8 cellular contexts compared by ENCODE assay signal in the genomic region with DNA sequence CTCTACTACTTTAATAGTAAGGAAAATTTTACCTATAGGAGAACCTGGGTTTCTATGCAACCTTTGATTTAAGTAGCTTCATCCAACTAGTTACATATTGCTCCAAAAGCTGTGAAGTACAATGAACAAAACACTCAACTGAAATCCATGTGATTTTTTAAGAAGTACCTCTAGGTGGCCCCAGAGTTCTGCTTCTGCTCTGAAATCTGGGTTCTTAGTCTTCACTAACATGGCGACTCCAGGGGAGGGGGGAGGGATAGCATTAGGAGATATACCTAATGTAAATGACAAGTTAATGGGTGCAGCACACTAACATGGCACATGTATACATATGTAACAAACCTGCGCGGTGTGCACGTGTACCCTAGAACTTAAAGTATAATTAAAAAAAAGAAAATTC.
DNase-seq lines count a peak whose midpoint lies in the region; ATAC-seq and TF ChIP-seq lines count a peak whose summit lies in the region.

No MANE protein-coding gene starts in this region.

- TF ChIP-seq POLR2A in gastroesophageal sphincter (IDR thresholded peaks at IDR 0.05) = no peak

- DNase-seq in fibroblast of the conjunctiva (ENCODE audit: low read depth) = peak; percentile 12
- no peak for DNase-seq in activated T-cell treated with anti-CD3 and anti-CD28 coated beads, Interleukin-2, amount 50 U/mL, for 1 hour

- H3K9me3 ChIP-seq in OCI-LY1 (ENCODE audit: low read length) (no peaks in the 10 kb centered on the region), gastroesophageal sphincter (no peaks in the 10 kb centered on the region)

- no peaks in the 10 kb centered on the region for H3K79me2 ChIP-seq in OCI-LY1 (ENCODE audit: insufficient read depth, low read length)

- no peaks in the 10 kb centered on the region for H4K20me1 ChIP-seq in OCI-LY1 (ENCODE audit: insufficient read depth, low read length)

- no peak overlapping the region for H3K4me2 ChIP-seq in OCI-LY1 (ENCODE audit: low read length)

- H3K27me3 ChIP-seq in OCI-LY1 (ENCODE audit: insufficient read depth, low read length) (no peaks in the 10 kb centered on the region), gastroesophageal sphincter (no peaks in the 10 kb centered on the region)

- no peaks in the 10 kb centered on the region for H3F3A ChIP-seq in OCI-LY1 (ENCODE audit: insufficient read depth, low read length)

- ATAC-seq in GM18520 (IDR thresholded peaks at IDR 0.05; ENCODE audit: unreplicated experiment) = peak; percentile 71
- peak; percentile 94 for ATAC-seq in HG03159 (IDR thresholded peaks at IDR 0.05; ENCODE audit: unreplicated experiment)
- no peak for ATAC-seq in gastroesophageal sphincter
- no peak for ATAC-seq in HG02970 (IDR thresholded peaks at IDR 0.05; ENCODE audit: low FRiP score, unreplicated experiment)

- H3K9me2 ChIP-seq in OCI-LY1 (ENCODE audit: low read depth, low read length) = no peaks in the 10 kb centered on the region

- H3K9ac ChIP-seq in OCI-LY1 (ENCODE audit: low read length) = no peak overlapping the region

- WGBS in gastroesophageal sphincter (ENCODE audit: low coverage in 1 of 2), 2 donors = 8 to 42% methylated on average over 3 to 4 of the region's 4 CpGs

- no peaks in the 10 kb centered on the region for H3K36me3 ChIP-seq in OCI-LY1 (ENCODE audit: insufficient read depth, low read length)
- no peaks in the 10 kb centered on the region for H3K36me3 ChIP-seq in gastroesophageal sphincter

- H3K4me1 ChIP-seq in OCI-LY1 (ENCODE audit: insufficient read depth, low read length, severe bottlenecking) (no peaks in the 10 kb centered on the region), gastroesophageal sphincter (no peaks in the 10 kb centered on the region)

- H3K27ac ChIP-seq in C4-2B = no peak overlapping the region
- no peak overlapping the region for H3K27ac ChIP-seq in OCI-LY1 (ENCODE audit: low read depth, low read length, poor library complexity, severe bottlenecking)
- no peak overlapping the region for H3K27ac ChIP-seq in gastroesophageal sphincter

- no peak for TF ChIP-seq EP300 in gastroesophageal sphincter (IDR thresholded peaks at IDR 0.05)

- H2AFZ ChIP-seq in OCI-LY1 (ENCODE audit: low read length) = no peak overlapping the region

- H3K4me3 ChIP-seq in OCI-LY1 (ENCODE audit: low read depth, low read length, poor library complexity, severe bottlenecking) (no peak overlapping the region), gastroesophageal sphincter (no peak overlapping the region)

- TF ChIP-seq CTCF in C4-2B (conservative IDR thresholded peaks at IDR 0.05) (peak; percentile 42), OCI-LY1 (IDR thresholded peaks at IDR 0.05; ENCODE audit: low read length) (peak; percentile 32; the same call in 1 of the 2 replicates), gastroesophageal sphincter (IDR thresholded peaks at IDR 0.05) (no peak)

Comparison
In these comparisons a context has a peak if more than half of its experiments do, and no peak if none do; other contexts are left out.
1. CTCF ChIP-seq: peak in C4-2B (single experiment) and OCI-LY1 (single experiment); none in gastroesophageal sphincter (0 of 4).
2. ATAC-seq: peak in GM18520 (single experiment) and HG03159 (single experiment); none in gastroesophageal sphincter (single experiment) and HG02970 (single experiment).